20 cellular contexts compared by ENCODE assay signal in the genomic region with DNA sequence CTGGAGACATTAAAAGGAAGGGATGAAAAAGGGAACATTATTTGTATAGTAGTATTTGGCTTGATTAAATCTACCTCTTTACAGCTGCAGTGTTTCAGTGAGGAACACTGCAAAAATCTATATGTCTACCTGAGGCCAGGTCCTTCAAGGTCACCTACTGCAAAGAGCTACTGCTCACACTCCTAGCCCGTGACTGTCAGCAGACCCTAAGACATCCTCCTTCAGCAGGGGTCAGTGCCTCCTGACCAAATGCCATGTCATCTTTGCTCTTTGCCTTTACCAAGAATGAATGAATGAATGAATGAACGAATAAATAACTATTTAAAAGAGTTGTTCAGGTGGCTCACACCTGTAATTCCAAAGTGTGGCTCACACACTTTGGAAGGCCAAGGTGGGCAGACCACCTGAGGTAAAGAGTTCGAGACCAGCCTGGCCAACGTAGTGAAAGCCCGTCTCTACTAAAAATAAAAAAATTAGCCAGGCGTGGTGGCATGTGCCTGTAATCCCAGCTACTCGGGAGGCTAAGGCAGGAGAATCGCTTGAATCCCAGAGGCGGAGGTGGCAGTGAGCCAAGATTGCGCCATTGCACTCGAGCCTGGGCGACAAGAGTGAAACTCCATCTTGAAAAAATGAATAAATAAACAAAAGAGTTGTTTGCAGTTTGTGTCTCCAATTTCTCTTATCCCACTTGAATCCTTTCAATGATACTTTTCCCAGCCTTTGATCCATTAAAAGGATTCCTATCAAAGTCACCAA.
A peak's percentile ranks its signal among the peaks of the same experiment; 100 is the strongest.
DNase-seq lines count a peak whose midpoint lies in the region; ATAC-seq, FAIRE-seq and TF ChIP-seq lines count a peak whose summit lies in the region.
"Had no signal": no experiment of that assay in that cellular context is flagged by ENCODE, and none has a peak within 500 bp of the region (broad histone marks: within the 10 kb centered on the region; RNA-seq: fewer than 3 reads in every experiment).

No MANE protein-coding gene starts in this region.

- TF ChIP-seq EP300 in A549 (IDR thresholded peaks at IDR 0.05) = no peak

- no peak overlapping the region for H3K4me3 ChIP-seq in A549
- no peak overlapping the region for H3K4me3 ChIP-seq in trophoblast cell (ENCODE audit: low read depth, low read length)
- H3K4me3 ChIP-seq: BLaER1 treated with 17β-estradiol and CSF1 and Interleukin-3, amounts not matched to agents 10 nM and 100 nM; HAP-1; MG63 had no signal

- no peak overlapping the region for H4K12ac ChIP-seq in trophoblast cell (ENCODE audit: low read depth, low read length)

- peak overlapping the region; percentile 4 for H4K8ac ChIP-seq in trophoblast cell (ENCODE audit: low read depth, low read length)

- no peak overlapping the region for H3K14ac ChIP-seq in trophoblast cell (ENCODE audit: low read length)

- peaks cover 7% of the 10 kb centered on the region for H3K79me1 ChIP-seq in trophoblast cell (ENCODE audit: low read length)

- H3K4me1 ChIP-seq in A549 = peaks cover 79% of the 10 kb centered on the region
- peaks cover 5 to 6% of the 10 kb centered on the region in 2 experiments for H3K4me1 ChIP-seq in trophoblast cell (ENCODE audit: control insufficient read depth in 1 of 2, insufficient read depth in 2 of 2, low read length in 2 of 2)
- H3K4me1 ChIP-seq: BLaER1 treated with 17β-estradiol and CSF1 and Interleukin-3, amounts not matched to agents 10 nM and 100 nM; HAP-1 had no signal

- TF ChIP-seq RAD21 in A549 (conservative IDR thresholded peaks at IDR 0.05 in 1 of 2, IDR thresholded peaks at IDR 0.05 in 1 of 2) = no peak

- no peak for TF ChIP-seq CTCF in A549 (IDR thresholded peaks at IDR 0.05)

- H4K91ac ChIP-seq in trophoblast cell (ENCODE audit: low read depth, low read length) = peak overlapping the region; percentile 54

- H2AFZ ChIP-seq in trophoblast cell (ENCODE audit: insufficient read depth, low read length, poor library complexity) = no peak overlapping the region

- FAIRE-seq in A549 (lab: Jason Lieb, UNC) = no peak
- FAIRE-seq: D721Med had no signal

- H3K27ac ChIP-seq in A549 = peak overlapping the region; percentile 49 to 78
- peak overlapping the region; percentile 29 for H3K27ac ChIP-seq in trophoblast cell (ENCODE audit: low read depth, low read length)
- H3K27ac ChIP-seq: BLaER1 treated with 17β-estradiol and CSF1 and Interleukin-3, amounts not matched to agents 10 nM and 100 nM had no signal

- 84% methylated on average over 12 of the region's 12 CpGs for WGBS in A549 (ENCODE audit: missing lambda C conversion rate)
- WGBS in trophoblast cell (ENCODE audit: extremely low coverage, insufficient coverage, insufficient read length) = no CpG with 5 or more reads among the region's 12 CpGs

- H3K23ac ChIP-seq in trophoblast cell (ENCODE audit: low read length) = no peak overlapping the region

- peaks cover 2 to 4% of the 10 kb centered on the region in 2 experiments for H3K36me3 ChIP-seq in trophoblast cell (ENCODE audit: control insufficient read depth in 1 of 2, insufficient read depth in 2 of 2, low read length in 2 of 2)
- H3K36me3 ChIP-seq: BLaER1 treated with 17β-estradiol and CSF1 and Interleukin-3, amounts not matched to agents 10 nM and 100 nM; MG63 had no signal

- no peak for TF ChIP-seq POLR2A in A549 (IDR thresholded peaks at IDR 0.05; ENCODE audit: low read length)

- POLR2A ChIA-PET in A549 (lab: Yijun Ruan, JAX) = no interaction called here

- H3K9me3 ChIP-seq in A549 = 0 out of 3 replicates have a peak, but pooled peaks cover 5% of the 10 kb centered on the region
- no peaks in the 10 kb centered on the region for H3K9me3 ChIP-seq in trophoblast cell (ENCODE audit: insufficient read depth, low read depth, low read length)
- H3K9me3 ChIP-seq: BLaER1 treated with 17β-estradiol and CSF1 and Interleukin-3, amounts not matched to agents 10 nM and 100 nM; HAP-1; MG63 had no signal

- DNase-seq in A549 (ENCODE audit: low read depth in 1 of 2, low spot score in 1 of 2) (no peak), DMS53 (lab: John Stamatoyannopoulos, UW) (peak; percentile 86), trophoblast cell (no peak), posterior vena cava (ENCODE audit: low spot score) (no peak)
- no peak for DNase-seq in activated CD8-positive, alpha-beta memory T cell treated with anti-CD3 and anti-CD28 coated beads for 24 hours
- DNase-seq: CD8-positive, alpha-beta T cell; DMS79 treated with DMSO at 0.1 percent for 48 hours; Kasumi-1; MG63; NCI-H1048; NCI-H1436 treated with DMSO at 0.1 percent for 48 hours; NCI-H2029 treated with DMSO at 0.1 percent for 48 hours; NCI-H774; OCI-M1; SHP77 treated with DMSO at 0.1 percent for 48 hours had no signal

- H3K4ac ChIP-seq in trophoblast cell (ENCODE audit: low read depth, low read length) = no peak overlapping the region

- no peaks in the 10 kb centered on the region for H3K79me2 ChIP-seq in trophoblast cell (ENCODE audit: control insufficient read depth, insufficient read depth, low read length, poor library complexity)

- H2BK5ac ChIP-seq in trophoblast cell (ENCODE audit: low read depth, low read length, poor library complexity) = no peak overlapping the region

- no peak overlapping the region for H3K9ac ChIP-seq in trophoblast cell (ENCODE audit: low read length)
- H3K9ac ChIP-seq: BLaER1 treated with 17β-estradiol and CSF1 and Interleukin-3, amounts not matched to agents 10 nM and 100 nM had no signal

- CTCF ChIA-PET in A549 (lab: Yijun Ruan, JAX) = interaction anchor here (0.7 to 1.5 kb wide), 2 partner anchors 45 to 145 kb away, joined by 3 read pairs; no protein-coding TSS in a partner anchor

- no peak overlapping the region for H3K18ac ChIP-seq in trophoblast cell (ENCODE audit: low read length)

- peak overlapping the region; percentile 81 for H2BK12ac ChIP-seq in trophoblast cell (ENCODE audit: low read length)

- peak overlapping the region; percentile 66 for H2BK120ac ChIP-seq in trophoblast cell (ENCODE audit: insufficient read depth, low read length, poor library complexity)

- H3K27me3 ChIP-seq in trophoblast cell (ENCODE audit: insufficient read depth, low read length) = no peaks in the 10 kb centered on the region
- H3K27me3 ChIP-seq: BLaER1 treated with 17β-estradiol and CSF1 and Interleukin-3, amounts not matched to agents 10 nM and 100 nM; MG63 had no signal

- H2AK5ac ChIP-seq in trophoblast cell (ENCODE audit: low read length) = no peak overlapping the region

- peak overlapping the region; percentile 27; the same call in 2 of the 3 replicates for H3K4me2 ChIP-seq in A549
- H3K4me2 ChIP-seq in trophoblast cell (ENCODE audit: low read length) = no peak overlapping the region
- H3K4me2 ChIP-seq: BLaER1 treated with 17β-estradiol and CSF1 and Interleukin-3, amounts not matched to agents 10 nM and 100 nM had no signal

- intact Hi-C loops in posterior vena cava (cut with DNase I) = no loop called here

- ATAC-seq in A549 = no peak
- peak; percentile 19 for ATAC-seq in esophagus mucosa
- ATAC-seq in GM21717 (IDR thresholded peaks at IDR 0.05; ENCODE audit: unreplicated experiment) = no peak
- ATAC-seq: CD8-positive, alpha-beta T cell had no signal

TF ChIP-seq in A549, 52 proteins besides CTCF, POLR2A, EP300 and RAD21:
- no peak for TF ChIP-seq KDM5A (IDR thresholded peaks at IDR 0.05)
- no peak for TF ChIP-seq ZSCAN20 (CRISPR knock-in tag; IDR thresholded peaks at IDR 0.05)
- TF ChIP-seq FOSL2 (IDR thresholded peaks at IDR 0.05) = no peak
- TF ChIP-seq FOSL2 (CRISPR knock-in tag; IDR thresholded peaks at IDR 0.05) = no peak
- 0 out of 4 replicates have a peak, but pooled peaks of 1 of the 2 experiments have one; percentile 35 for TF ChIP-seq CEBPB (IDR thresholded peaks at IDR 0.05)
